Comparison of ENCODE assay signal across 18 cellular contexts in genomic region chr17:74865504-74866197, GRCh38. TPM values are rescaled to one million over a fixed set of nuclear protein-coding genes. Genes with fewer than 3 reads are reported as not detected.
A peak's percentile ranks its signal among the peaks of the same experiment; 100 is the strongest.
DNase-seq lines count a peak whose midpoint lies in the region; ATAC-seq and TF ChIP-seq lines count a peak whose summit lies in the region.
"Had no signal": no experiment of that assay in that cellular context is flagged by ENCODE, and none has a peak within 500 bp of the region (broad histone marks: within the 10 kb centered on the region; RNA-seq: fewer than 3 reads in every experiment).

No MANE protein-coding gene starts in this region.

- H3K4me2 ChIP-seq in mesendoderm (ENCODE audit: low read length), result no peak overlapping the region
- H3K4me2 ChIP-seq: hepatocyte had no signal

- H3K27ac ChIP-seq in HEK293 (ENCODE audit: extremely low read depth, low read depth, low read length), result no peak overlapping the region
- no peak overlapping the region for H3K27ac ChIP-seq in mesendoderm (ENCODE audit: low read depth, low read length)
- H3K27ac ChIP-seq: GM23248, hepatocyte, prostate gland, uterus, VCaP had no signal

- H3K27ac Mint-ChIP-seq in WTC11 (no peak overlapping the region), mesothelial cell of epicardium (no peak overlapping the region)
- H3K27ac Mint-ChIP-seq in activated T-cell treated with anti-CD3 and anti-CD28 coated beads, Interleukin-2, amount 50 U/mL, for 24 hours, result no peak overlapping the region
- H3K27ac Mint-ChIP-seq: activated CD4-positive, alpha-beta memory T cell treated with anti-CD3 and anti-CD28 coated beads, Interleukin-2, amount 10 ng/mL, durations not matched to agents 7 days and 5 days; T-cell had no signal

- ATAC-seq in WTC11, result peak; percentile 7; the same call in 1 of the 2 replicates

- no peak overlapping the region for H3K23ac ChIP-seq in mesendoderm (ENCODE audit: low read length)

- POLR2A ChIA-PET in GM10248 (lab: Yijun Ruan, JAX), result no interaction called here
- POLR2A ChIA-PET in HEK293 (lab: Yijun Ruan, JAX), result interaction anchor here (0.5 to 5.0 kb wide), 8 partner anchors 7 to 129 kb away, joined by 3 to 40 read pairs (median 3); partner anchors contain the start of gene FDXR
- POLR2A ChIA-PET in WTC11 (lab: Charles Lee), result no interaction called here

- TF ChIP-seq CTCF in GM10248 (IDR thresholded peaks at IDR 0.05; ENCODE audit: control extremely low read depth, extremely low read depth, low read depth, missing control alignments) (peak; percentile 19), HEK293 (tag by site-specific recombination; IDR thresholded peaks at IDR 0.05) (0 out of 2 replicates have a peak, but pooled peaks have one; percentile 41), WTC11 (IDR thresholded peaks at IDR 0.05) (no peak), mesothelial cell of epicardium (IDR thresholded peaks at IDR 0.05; ENCODE audit: unreplicated experiment) (no peak)

- H3K27me3 Mint-ChIP-seq in WTC11 (ENCODE audit: low read depth), result peaks cover 20% of the 10 kb centered on the region
- peaks cover 25% of the 10 kb centered on the region for H3K27me3 Mint-ChIP-seq in mesothelial cell of epicardium (ENCODE audit: low read depth)
- peaks cover 14% of the 10 kb centered on the region for H3K27me3 Mint-ChIP-seq in activated T-cell treated with anti-CD3 and anti-CD28 coated beads, Interleukin-2, amount 50 U/mL, for 24 hours

- H3K4me3 Mint-ChIP-seq in WTC11, result no peak overlapping the region
- H3K4me3 Mint-ChIP-seq in mesothelial cell of epicardium, result no peak overlapping the region
- no peak overlapping the region for H3K4me3 Mint-ChIP-seq in activated T-cell treated with anti-CD3 and anti-CD28 coated beads, Interleukin-2, amount 50 U/mL, for 24 hours
- H3K4me3 Mint-ChIP-seq: activated CD4-positive, alpha-beta memory T cell treated with anti-CD3 and anti-CD28 coated beads, Interleukin-2, amount 10 ng/mL, durations not matched to agents 7 days and 5 days; nephron progenitor cell; T-cell had no signal

- no peak overlapping the region for H4K5ac ChIP-seq in mesendoderm (ENCODE audit: low read length)

- H3K4ac ChIP-seq in mesendoderm (ENCODE audit: low read depth, low read length), result no peak overlapping the region

- no peak overlapping the region for H3K56ac ChIP-seq in mesendoderm (ENCODE audit: low read length)

- H3K4me1 ChIP-seq in HEK293 (ENCODE audit: control insufficient read depth, insufficient read depth, low read length), result 0 out of 2 replicates have a peak, but pooled peaks cover 2% of the 10 kb centered on the region
- H3K4me1 ChIP-seq in mesendoderm (ENCODE audit: control insufficient read depth, low read depth, low read length), result no peaks in the 10 kb centered on the region

- CTCF ChIA-PET in GM10248 (lab: Yijun Ruan, JAX), result interaction anchor here (0.6 to 12.9 kb wide), 28 partner anchors 12 to 208 kb away, joined by 3 to 248 read pairs (median 4); partner anchors contain the start of genes FDXR and RAB37
- CTCF ChIA-PET in HEK293 (lab: Yijun Ruan, JAX), result interaction anchor here (0.5 to 14.4 kb wide), 39 partner anchors 9 to 867 kb away, joined by 3 to 338 read pairs (median 4); partner anchors contain the start of genes FDXR and OTOP2
- CTCF ChIA-PET in WTC11 (lab: Charles Lee), result interaction anchor here (0.5 to 14.0 kb wide), 32 partner anchors 8 to 248 kb away, joined by 3 to 347 read pairs (median 4); partner anchors contain the start of genes OTOP2 and RAB37

- DNase-seq in GM10248 (ENCODE audit: extremely low spot score), result no peak
- no peak for DNase-seq in WTC11 (ENCODE audit: low spot score)
- peak; percentile 40 for DNase-seq in mesendoderm
- DNase-seq in mesothelial cell of epicardium (ENCODE audit: low spot score in 2 of 2, unreplicated experiment in 2 of 2), result no peak
- DNase-seq in activated T-cell treated with anti-CD3 and anti-CD28 coated beads, Interleukin-2, amount 50 U/mL, for 24 hours, result no peak
- DNase-seq in NCI-H146 treated with DMSO at 0.1 percent for 48 hours (lab: John Stamatoyannopoulos, UW; ENCODE audit: unreplicated experiment), result no peak
- DNase-seq: NCI-H1092 had no signal

- H3K9me3 ChIP-seq in HEK293 (ENCODE audit: control insufficient read depth, insufficient read depth, low read depth, low read length), result no peaks in the 10 kb centered on the region
- H3K9me3 ChIP-seq: prostate gland, uterus had no signal

- H3K18ac ChIP-seq in mesendoderm (ENCODE audit: low read length), result no peak overlapping the region

- H3K9me3 Mint-ChIP-seq in WTC11 (no peaks in the 10 kb centered on the region), mesothelial cell of epicardium (no peaks in the 10 kb centered on the region)
- no peaks in the 10 kb centered on the region for H3K9me3 Mint-ChIP-seq in activated T-cell treated with anti-CD3 and anti-CD28 coated beads, Interleukin-2, amount 50 U/mL, for 24 hours
- H3K9me3 Mint-ChIP-seq: activated CD4-positive, alpha-beta memory T cell treated with anti-CD3 and anti-CD28 coated beads, Interleukin-2, amount 10 ng/mL, durations not matched to agents 7 days and 5 days; nephron progenitor cell; T-cell had no signal

- no peak overlapping the region for H3K4me3 ChIP-seq in HEK293 (ENCODE audit: low read depth, low read length)
- H3K4me3 ChIP-seq in mesendoderm (ENCODE audit: low read length), result no peak overlapping the region
- H3K4me3 ChIP-seq: GM23248, hepatocyte, prostate gland, uterus had no signal

- no peak overlapping the region for H2AK5ac ChIP-seq in mesendoderm (ENCODE audit: low read length)

- no peaks in the 10 kb centered on the region for H3K79me2 ChIP-seq in mesendoderm (ENCODE audit: control insufficient read depth, insufficient read depth, low read length)
- H3K79me2 ChIP-seq: hepatocyte had no signal

- no peak overlapping the region for H4K8ac ChIP-seq in mesendoderm (ENCODE audit: low read depth, low read length)

- peaks cover 0 to 71% of the 10 kb centered on the region in 2 experiments; a peak in 1 of 3 replicates for H3K36me3 ChIP-seq in HEK293 (ENCODE audit: control insufficient read depth in 2 of 2, insufficient read depth in 1 of 2, low read length in 2 of 2)
- H3K36me3 ChIP-seq in mesendoderm (ENCODE audit: control insufficient read depth, insufficient read depth, low read length), result no peaks in the 10 kb centered on the region
- H3K36me3 ChIP-seq: prostate gland, uterus had no signal

- H3K36me3 Mint-ChIP-seq in WTC11, result peaks cover 17% of the 10 kb centered on the region; the same call in 1 of the 2 replicates
- H3K36me3 Mint-ChIP-seq in mesothelial cell of epicardium, result peaks cover 15% of the 10 kb centered on the region
- H3K36me3 Mint-ChIP-seq in activated T-cell treated with anti-CD3 and anti-CD28 coated beads, Interleukin-2, amount 50 U/mL, for 24 hours (ENCODE audit: low read depth), result peaks cover 6% of the 10 kb centered on the region

- H3K4me1 Mint-ChIP-seq in WTC11, result peaks cover 14% of the 10 kb centered on the region
- peaks cover 16% of the 10 kb centered on the region for H3K4me1 Mint-ChIP-seq in mesothelial cell of epicardium
- peaks cover 9% of the 10 kb centered on the region for H3K4me1 Mint-ChIP-seq in activated T-cell treated with anti-CD3 and anti-CD28 coated beads, Interleukin-2, amount 50 U/mL, for 24 hours (ENCODE audit: low read depth)

- WGBS in mesendoderm (ENCODE audit: extremely low coverage, insufficient coverage, low lambda C conversion rate), result no CpG with 5 or more reads among the region's 19 CpGs

- no peak overlapping the region for H2BK5ac ChIP-seq in mesendoderm (ENCODE audit: low read length)

- no peak overlapping the region for H2BK120ac ChIP-seq in mesendoderm (ENCODE audit: low read depth, low read length)

- H2BK15ac ChIP-seq in mesendoderm (replicated peaks; ENCODE audit: low read depth), result no peak overlapping the region

- no peaks in the 10 kb centered on the region for H3K79me1 ChIP-seq in mesendoderm (ENCODE audit: low read length)

- no peak overlapping the region for H3K9ac ChIP-seq in mesendoderm (ENCODE audit: low read length)
- H3K9ac ChIP-seq: GM23248 had no signal

- H3K27me3 ChIP-seq in mesendoderm (ENCODE audit: insufficient read depth, low read length, poor library complexity), result peaks cover 11% of the 10 kb centered on the region

TF ChIP-seq in HEK293, 187 proteins besides CTCF, POLR2A, EP300 and RAD21 (continues in another document):
- no peak for TF ChIP-seq FEZF1 (tag by site-specific recombination; IDR thresholded peaks at IDR 0.05)
- TF ChIP-seq MZF1 (tag by site-specific recombination; IDR thresholded peaks at IDR 0.05; ENCODE audit: borderline replicate concordance), result no peak
- no peak for TF ChIP-seq ZNF624 (tag by site-specific recombination; IDR thresholded peaks at IDR 0.05)
- TF ChIP-seq PRDM1 (tag by site-specific recombination; IDR thresholded peaks at IDR 0.05), result 0 out of 2 replicates have a peak, but pooled peaks have one; percentile 13

TF ChIP-seq in WTC11, 78 proteins besides CTCF, POLR2A, EP300 and RAD21 (continues in another document):
- TF ChIP-seq ZNF232 (CRISPR knock-in tag; IDR thresholded peaks at IDR 0.05), result no peak
- no peak for TF ChIP-seq ZNF219 (CRISPR knock-in tag; IDR thresholded peaks at IDR 0.05; ENCODE audit: borderline replicate concordance)
- TF ChIP-seq ATF1 (CRISPR knock-in tag; IDR thresholded peaks at IDR 0.05), result 0 out of 2 replicates have a peak, but pooled peaks have one; percentile 17
- peak; percentile 63; the same call in 1 of the 2 replicates for TF ChIP-seq ZNF263 (CRISPR knock-in tag; IDR thresholded peaks at IDR 0.05; ENCODE audit: low read depth)

RNA-seq across cellular contexts. Expression of gene GRIN2C, which starts 6.0 kb away (rescaled TPM):
- total RNA-seq in WTC11 (2021), result 0.14 to 0.31 TPM (median 0.23 TPM) in 3 replicates
- 0.01 TPM for polyA plus RNA-seq in mesendoderm (2013, experiment 1 of 2)
- 0.01 TPM for polyA plus RNA-seq in mesendoderm (2013, experiment 2 of 2)
- 0.16 to 0.29 TPM (median 0.18 TPM) in 3 replicates for total RNA-seq in mesothelial cell of epicardium
- total RNA-seq: GM23248, hepatocyte, kidney epithelial cell, T-cell had no signal
- polyA plus RNA-seq: GM23248 had no signal

RNA-seq across cellular contexts. Expression of gene FDXR, which starts 7.1 kb away (rescaled TPM):
- total RNA-seq in WTC11 (2021) (46.5 to 52.8 TPM (median 49.7 TPM) in 3 replicates), mesothelial cell of epicardium (20.4 to 23.0 TPM (median 22.5 TPM) in 3 replicates)
- polyA plus RNA-seq in mesendoderm (2013, experiment 1 of 2), result 6.1 TPM
- 6.1 TPM for polyA plus RNA-seq in mesendoderm (2013, experiment 2 of 2)

RNA-seq across cellular contexts. Expression of gene FADS6, which starts 27.8 kb away (rescaled TPM):
- total RNA-seq in WTC11 (2021) (1.1 to 2.2 TPM (median 1.2 TPM) in 3 replicates), mesothelial cell of epicardium (0.14 to 0.85 TPM in 2 of 3 replicates, not detected in the other)
- 0.41 TPM for polyA plus RNA-seq in mesendoderm (2013, experiment 1 of 2)
- polyA plus RNA-seq in mesendoderm (2013, experiment 2 of 2), result 0.28 TPM
- total RNA-seq: activated CD4-positive, alpha-beta memory T cell treated with anti-CD3 and anti-CD28 coated beads, Interleukin-2, amount 10 ng/mL, durations not matched to agents 7 days and 5 days; G401; GM23248; kidney epithelial cell; prostate gland; T-cell; uterus had no signal
- polyA plus RNA-seq: GM23248 had no signal

RNA-seq across cellular contexts. Expression of gene USH1G, which starts 57.4 kb away (rescaled TPM):
- total RNA-seq in WTC11 (2021) (1.9 to 2.9 TPM (median 2.6 TPM) in 3 replicates), mesothelial cell of epicardium (3.1 to 3.9 TPM (median 3.9 TPM) in 3 replicates)
- 0.14 TPM for polyA plus RNA-seq in mesendoderm (2013, experiment 1 of 2)
- 0.21 TPM for polyA plus RNA-seq in mesendoderm (2013, experiment 2 of 2)
- total RNA-seq: activated CD4-positive, alpha-beta memory T cell treated with anti-CD3 and anti-CD28 coated beads, Interleukin-2, amount 10 ng/mL, durations not matched to agents 7 days and 5 days; GM23248; kidney epithelial cell; T-cell had no signal
- polyA plus RNA-seq: GM23248 had no signal

RNA-seq across cellular contexts. Expression of gene OTOP2, which starts 58.4 kb away (rescaled TPM):
- total RNA-seq in WTC11 (2021) (not detected in 3 replicates), mesothelial cell of epicardium (not detected in 3 replicates)
- not detected for polyA plus RNA-seq in mesendoderm (2013, experiment 1 of 2)
- not detected for polyA plus RNA-seq in mesendoderm (2013, experiment 2 of 2)
- total RNA-seq: activated CD4-positive, alpha-beta memory T cell treated with anti-CD3 and anti-CD28 coated beads, Interleukin-2, amount 10 ng/mL, durations not matched to agents 7 days and 5 days; G401; GM23248; kidney epithelial cell; T-cell had no signal
- polyA plus RNA-seq: GM23248 had no signal

Comparison
In these comparisons a context has a peak if more than half of its experiments do, and no peak if none do; other contexts are left out.
1. CTCF ChIP-seq: peak in GM10248 (single experiment) and HEK293 (single experiment); none in WTC11 (single experiment) and mesothelial cell of epicardium (single experiment).